ENCODE assay signal across 20 cellular contexts in the genomic region with DNA sequence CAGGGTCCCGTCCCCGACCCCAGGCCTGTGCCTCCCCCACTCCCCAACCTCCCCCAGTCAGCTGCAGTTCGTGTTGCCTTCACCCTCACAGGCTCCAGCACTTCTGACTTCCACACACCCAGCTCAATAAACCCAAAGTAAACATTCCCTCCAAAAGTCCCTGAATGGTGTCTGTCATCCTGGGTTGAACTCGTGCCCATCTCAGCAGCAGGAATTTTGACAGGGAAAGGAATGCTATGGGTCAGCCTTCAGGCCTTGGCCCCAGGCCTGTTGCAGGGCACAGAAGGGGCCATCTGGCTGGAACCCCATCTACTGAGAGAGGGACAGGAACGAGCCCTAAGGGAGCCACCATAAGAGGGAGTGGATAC. TPM values are rescaled to one million over a fixed set of nuclear protein-coding genes. Genes with fewer than 3 reads are reported as not detected.
DNase-seq lines count a peak whose midpoint lies in the region; ATAC-seq and TF ChIP-seq lines count a peak whose summit lies in the region.
"Had no signal": no experiment of that assay in that cellular context is flagged by ENCODE, and none has a peak within 500 bp of the region (broad histone marks: within the 10 kb centered on the region; RNA-seq: fewer than 3 reads in every experiment).

No MANE protein-coding gene starts in this region.

- no peaks in the 10 kb centered on the region for H3K79me1 ChIP-seq in neuronal stem cell (ENCODE audit: low read depth, low read length)

- H2BK120ac ChIP-seq in neuronal stem cell (ENCODE audit: low read depth, low read length), result no peak overlapping the region

- no peaks in the 10 kb centered on the region for H3K27me3 ChIP-seq in breast epithelium
- no peaks in the 10 kb centered on the region for H3K27me3 ChIP-seq in colonic mucosa
- H3K27me3 ChIP-seq in neuronal stem cell (ENCODE audit: control insufficient read depth in 3 of 3, insufficient read depth in 3 of 3, low read depth in 1 of 3, low read length in 3 of 3), result peaks cover 0 to 14% (median 0%) of the 10 kb centered on the region in 3 experiments
- no peaks in the 10 kb centered on the region for H3K27me3 ChIP-seq in CD4-positive, alpha-beta memory T cell (ENCODE audit: insufficient read depth, low read length)
- H3K27me3 ChIP-seq: BLaER1 treated with 17β-estradiol and CSF1 and Interleukin-3, amounts not matched to agents 10 nM and 100 nM had no signal

- no peak overlapping the region for H3K4me3 Mint-ChIP-seq in MCF 10A (ENCODE audit: unreplicated experiment)
- H3K4me3 Mint-ChIP-seq in CD4-positive, alpha-beta memory T cell, result no peak overlapping the region
- H3K4me3 Mint-ChIP-seq: B cell; CD8-positive, alpha-beta memory T cell had no signal

- no peak for ATAC-seq in GM21723 (IDR thresholded peaks at IDR 0.05; ENCODE audit: unreplicated experiment)
- ATAC-seq: GM12878 had no signal

- H3K27ac ChIP-seq in breast epithelium, result no peak overlapping the region
- no peak overlapping the region for H3K27ac ChIP-seq in colonic mucosa
- H3K27ac ChIP-seq in neuronal stem cell (replicated peaks; ENCODE audit: low read length), result no peak overlapping the region
- H3K27ac ChIP-seq in CD4-positive, alpha-beta memory T cell (ENCODE audit: low read depth, low read length), result no peak overlapping the region
- H3K27ac ChIP-seq: BLaER1 treated with 17β-estradiol and CSF1 and Interleukin-3, amounts not matched to agents 10 nM and 100 nM; HL-60 had no signal

- POLR2A ChIA-PET in MCF 10A (lab: Yijun Ruan, JAX), result interaction anchor here (0.6 to 1.3 kb wide), 5 partner anchors 10 to 215 kb away, joined by 3 to 5 read pairs (median 3); no protein-coding TSS in a partner anchor
- POLR2A ChIA-PET in CD4-positive, alpha-beta memory T cell (lab: Charles Lee; ENCODE audit: partially characterized antibody), result no interaction called here

- WGBS in neuronal stem cell (ENCODE audit: extremely low coverage in 2 of 2, insufficient read length in 2 of 2, insufficient replicate concordance in 1 of 2), 2 donors, result no CpG with 5 or more reads among the region's 5 CpGs

- no peak overlapping the region for H2AK5ac ChIP-seq in neuronal stem cell (ENCODE audit: low read depth, low read length)

- H2AFZ ChIP-seq in neuronal stem cell (ENCODE audit: low read length), result no peak overlapping the region

- TF ChIP-seq CTCF in MCF 10A (IDR thresholded peaks at IDR 0.05; ENCODE audit: unreplicated experiment), result no peak
- TF ChIP-seq CTCF in breast epithelium (IDR thresholded peaks at IDR 0.05), result no peak
- no peak for TF ChIP-seq CTCF in colonic mucosa (IDR thresholded peaks at IDR 0.05)

- H3K4ac ChIP-seq in neuronal stem cell (ENCODE audit: low read length), result no peak overlapping the region

- H3K36me3 ChIP-seq in breast epithelium, result no peaks in the 10 kb centered on the region
- no peaks in the 10 kb centered on the region for H3K36me3 ChIP-seq in colonic mucosa
- H3K36me3 ChIP-seq in neuronal stem cell (replicated peaks in 1 of 2; ENCODE audit: control insufficient read depth in 2 of 2, insufficient read depth in 2 of 2, low read length in 2 of 2), result no peaks in the 10 kb centered on the region
- H3K36me3 ChIP-seq in CD4-positive, alpha-beta memory T cell (ENCODE audit: insufficient read depth, low read length), result no peaks in the 10 kb centered on the region
- H3K36me3 ChIP-seq: BLaER1 treated with 17β-estradiol and CSF1 and Interleukin-3, amounts not matched to agents 10 nM and 100 nM; HAP-1 had no signal

- H3K9ac ChIP-seq in colonic mucosa (ENCODE audit: low read depth in 2 of 2, low read length in 2 of 2), result no peak overlapping the region
- no peak overlapping the region for H3K9ac ChIP-seq in neuronal stem cell (ENCODE audit: low read depth, low read length, poor library complexity)
- H3K9ac ChIP-seq: BLaER1 treated with 17β-estradiol and CSF1 and Interleukin-3, amounts not matched to agents 10 nM and 100 nM had no signal

- H3K4me3 ChIP-seq in breast epithelium (no peak overlapping the region), colonic mucosa (no peak overlapping the region), neuronal stem cell (ENCODE audit: low read length in 2 of 2) (no peak overlapping the region)
- no peak overlapping the region for H3K4me3 ChIP-seq in CD4-positive, alpha-beta memory T cell (ENCODE audit: low read length in 2 of 2)
- H3K4me3 ChIP-seq: BLaER1 treated with 17β-estradiol and CSF1 and Interleukin-3, amounts not matched to agents 10 nM and 100 nM; GM12878; HAP-1 had no signal

- H2BK15ac ChIP-seq in neuronal stem cell (ENCODE audit: low read length), result no peak overlapping the region

- intact Hi-C loops in MCF 10A (cut with micrococcal nuclease) (no loop called here), breast epithelium (cut with DNase I; ENCODE audit: low total_unique reads) (no loop called here), colonic mucosa (cut with DNase I) (no loop called here)
- intact Hi-C loops in CD4-positive, alpha-beta memory T cell (cut with micrococcal nuclease), result no loop called here

- no peaks in the 10 kb centered on the region for H3K36me3 Mint-ChIP-seq in MCF 10A (ENCODE audit: insufficient read depth, unreplicated experiment)
- H3K36me3 Mint-ChIP-seq in CD4-positive, alpha-beta memory T cell, result no peaks in the 10 kb centered on the region

- H4K91ac ChIP-seq in neuronal stem cell (ENCODE audit: low read depth, low read length, poor library complexity), result no peak overlapping the region

- peaks cover 0 to 4% of the 10 kb centered on the region in 2 donors for H3K9me3 ChIP-seq in breast epithelium
- H3K9me3 ChIP-seq in colonic mucosa, result no peaks in the 10 kb centered on the region
- peaks cover 3 to 11% of the 10 kb centered on the region in 2 donors for H3K9me3 ChIP-seq in neuronal stem cell (replicated peaks in 1 of 2; ENCODE audit: control insufficient read depth in 2 of 2, insufficient read depth in 1 of 2, low read depth in 1 of 2, low read length in 2 of 2)
- H3K9me3 ChIP-seq in CD4-positive, alpha-beta memory T cell (ENCODE audit: control insufficient read depth in 1 of 2, low read length in 2 of 2), result no peaks in the 10 kb centered on the region
- H3K9me3 ChIP-seq: HAP-1 had no signal

- H4K8ac ChIP-seq in neuronal stem cell (ENCODE audit: low read depth, low read length), result no peak overlapping the region

- no TSS peak for BruUV-seq in MCF 10A (replicated peaks; lab: Mats Ljungman, UMichigan)

- H3K4me1 ChIP-seq in breast epithelium (no peaks in the 10 kb centered on the region), colonic mucosa (no peaks in the 10 kb centered on the region), neuronal stem cell (ENCODE audit: control insufficient read depth in 2 of 2, insufficient read depth in 1 of 2, low read depth in 1 of 2, low read length in 2 of 2) (no peaks in the 10 kb centered on the region)
- H3K4me1 ChIP-seq in CD4-positive, alpha-beta memory T cell (ENCODE audit: insufficient read depth, low read length), result no peaks in the 10 kb centered on the region
- H3K4me1 ChIP-seq: HAP-1 had no signal

- CTCF ChIA-PET in MCF 10A (lab: Yijun Ruan, JAX), result interaction anchor here (0.6 to 11.9 kb wide), 7 partner anchors 25 to 411 kb away, joined by 3 to 167 read pairs (median 4); no protein-coding TSS in a partner anchor
- CTCF ChIA-PET in CD4-positive, alpha-beta memory T cell (lab: Charles Lee; ENCODE audit: partially characterized antibody), result interaction anchor here (1.1 to 1.5 kb wide), 2 partner anchors 9 to 11 kb away, joined by 3 to 4 read pairs; no protein-coding TSS in a partner anchor

- H3K14ac ChIP-seq in neuronal stem cell (ENCODE audit: low read length), result no peak overlapping the region

- H3K23ac ChIP-seq in neuronal stem cell (ENCODE audit: low read depth, low read length, poor library complexity), result peak overlapping the region; percentile 73

- no peak overlapping the region for H3K4me2 ChIP-seq in neuronal stem cell (ENCODE audit: insufficient read depth, low read length, poor library complexity, severe bottlenecking)
- H3K4me2 ChIP-seq: BLaER1 treated with 17β-estradiol and CSF1 and Interleukin-3, amounts not matched to agents 10 nM and 100 nM had no signal

- H3K27me3 Mint-ChIP-seq in MCF 10A (ENCODE audit: insufficient read depth, unreplicated experiment), result no peaks in the 10 kb centered on the region
- H3K27me3 Mint-ChIP-seq in CD4-positive, alpha-beta memory T cell, result peaks cover 0 to 3% of the 10 kb centered on the region in 2 donors

- H3K18ac ChIP-seq in neuronal stem cell (ENCODE audit: low read length), result no peak overlapping the region

- H3K9me3 Mint-ChIP-seq in MCF 10A (ENCODE audit: unreplicated experiment), result no peaks in the 10 kb centered on the region
- no peaks in the 10 kb centered on the region for H3K9me3 Mint-ChIP-seq in CD4-positive, alpha-beta memory T cell
- H3K9me3 Mint-ChIP-seq: CD8-positive, alpha-beta memory T cell had no signal

- no peak for TF ChIP-seq POLR2A in breast epithelium (IDR thresholded peaks at IDR 0.05)

- no peak overlapping the region for H2BK12ac ChIP-seq in neuronal stem cell (ENCODE audit: low read length)

- H3K4me1 Mint-ChIP-seq in MCF 10A (ENCODE audit: insufficient read depth, unreplicated experiment), result peaks cover 18% of the 10 kb centered on the region
- no peaks in the 10 kb centered on the region for H3K4me1 Mint-ChIP-seq in CD4-positive, alpha-beta memory T cell
- H3K4me1 Mint-ChIP-seq: B cell; CD8-positive, alpha-beta memory T cell had no signal

- DNase-seq in MCF 10A (ENCODE audit: unreplicated experiment) (no peak), breast epithelium (ENCODE audit: low spot score in 2 of 2) (no peak), colonic mucosa (peak; percentile 47), neuronal stem cell (ENCODE audit: low spot score) (no peak), NCI-H2171 treated with DMSO at 0.1 percent for 48 hours (lab: John Stamatoyannopoulos, UW) (no peak)
- DNase-seq in CD4-positive, alpha-beta memory T cell, result no peak
- DNase-seq: 8988T; CD8-positive, alpha-beta memory T cell; COR-L47; DMS 273 treated with DMSO at 0.1 percent for 48 hours; DMS53; DND-41; EL; IMR-90 had no signal

- peak overlapping the region; percentile 22 for H3K27ac Mint-ChIP-seq in MCF 10A (ENCODE audit: low read depth, unreplicated experiment)
- H3K27ac Mint-ChIP-seq in CD4-positive, alpha-beta memory T cell, result no peak overlapping the region
- H3K27ac Mint-ChIP-seq: B cell; CD8-positive, alpha-beta memory T cell had no signal

- H2BK5ac ChIP-seq in neuronal stem cell (ENCODE audit: low read length), result no peak overlapping the region

RNA-seq across cellular contexts. Expression of a gene that starts 29.6 kb away (rescaled TPM):
- 67.0 and 73.1 TPM in 2 replicates for total RNA-seq in MCF 10A (2022)
- total RNA-seq in breast epithelium, result 10 to 100 TPM in 2 of 3 donors, 1 to 10 TPM in 1; 9.8 to 26.2 (median 19.0) TPM
- 10 to 100 TPM; 35.5 to 38.2 TPM for total RNA-seq in colonic mucosa
- 38.2 TPM for polyA plus RNA-seq in neuronal stem cell (2013, experiment 1 of 2)
- 40.6 TPM for polyA plus RNA-seq in neuronal stem cell (2013, experiment 2 of 2)
- total RNA-seq in CD4-positive, alpha-beta memory T cell, result 10 to 100 TPM; 30.1 to 37.8 TPM
- polyA plus RNA-seq in CD4-positive, alpha-beta memory T cell, result 1 to 10 TPM; 3.9 to 9.2 TPM
